In the genomic region with DNA sequence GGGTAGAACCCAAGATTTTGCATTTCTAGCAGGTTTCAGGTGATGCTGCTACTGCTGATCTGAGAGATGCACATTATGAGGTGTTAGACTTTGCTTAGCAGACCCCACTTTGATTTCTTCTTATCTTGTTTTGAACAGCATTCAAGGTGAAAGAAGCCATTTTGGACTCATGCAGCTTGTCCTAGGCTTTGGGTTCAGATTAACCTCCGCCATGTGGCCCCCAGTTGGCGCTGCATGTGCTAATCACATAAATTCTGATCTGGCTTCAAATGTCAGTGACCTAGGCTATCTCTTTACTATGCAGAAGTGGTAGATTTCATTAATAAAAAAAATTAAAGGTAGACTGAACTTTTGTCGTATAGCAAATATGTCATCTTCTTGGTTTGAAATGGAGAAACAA, we compare ENCODE assay signal across 21 cellular contexts.
"Had no signal": no experiment of that assay in that cellular context is flagged by ENCODE, and none has a peak within 500 bp of the region (broad histone marks: within the 10 kb centered on the region; RNA-seq: fewer than 3 reads in every experiment).

No MANE protein-coding gene starts in this region.

- H3K4me2 ChIP-seq: neural progenitor cell had no signal

- H3K27me3 Mint-ChIP-seq: effector memory CD8-positive, alpha-beta T cell; progenitor cell of endocrine pancreas had no signal

- H3K27ac ChIP-seq: neural progenitor cell, parathyroid adenoma, right lobe of liver, stomach, thyroid gland had no signal

- FAIRE-seq: frontal cortex, keratinocyte, small intestine had no signal

- H3K36me3 Mint-ChIP-seq: neural progenitor cell had no signal

- ATAC-seq: effector memory CD8-positive, alpha-beta T cell; left lobe of liver; naive thymus-derived CD4-positive, alpha-beta T cell; right lobe of liver had no signal

- DNase-seq: cortex of kidney; effector memory CD8-positive, alpha-beta T cell; hypothalamus; mesenchymal stem cell; midbrain; naive thymus-derived CD4-positive, alpha-beta T cell; right lobe of liver; stimulated activated CD4-positive, alpha-beta T cell treated with anti-CD3 and anti-CD28 coated beads, Interleukin-15, amount 100 ng/mL, for 24 hours; stimulated activated CD4-positive, alpha-beta T cell treated with anti-CD3 and anti-CD28 coated beads, Interleukin-2, amount 100 ng/mL, for 48 hours; stimulated activated naive CD4-positive, alpha-beta T cell treated with Interleukin-2 at 50 U/mL for 16 hours; stomach; thyroid gland; trophoblast cell had no signal

- H3K27me3 ChIP-seq: neural progenitor cell, right lobe of liver, stomach, thyroid gland had no signal

- H2AFZ ChIP-seq: neural progenitor cell, parathyroid adenoma had no signal

- H3K4me3 ChIP-seq: neural progenitor cell, right lobe of liver, stomach, thyroid gland had no signal

- H3K9me3 ChIP-seq: right lobe of liver, thyroid gland had no signal

- H3K4me1 Mint-ChIP-seq: nephron had no signal

- H3K9me3 Mint-ChIP-seq: effector memory CD8-positive, alpha-beta T cell had no signal

- H3K4me1 ChIP-seq: neural progenitor cell, parathyroid adenoma, right lobe of liver, thyroid gland had no signal

- H3K9ac ChIP-seq: neural progenitor cell, parathyroid adenoma had no signal

- H3K4me3 Mint-ChIP-seq: effector memory CD8-positive, alpha-beta T cell; naive thymus-derived CD4-positive, alpha-beta T cell; nephron; neural progenitor cell had no signal

- H3K79me2 ChIP-seq: parathyroid adenoma had no signal

- H3K27ac Mint-ChIP-seq: effector memory CD8-positive, alpha-beta T cell; nephron; neural progenitor cell; progenitor cell of endocrine pancreas had no signal

- H3K36me3 ChIP-seq: right lobe of liver, stomach, thyroid gland had no signal
